In genomic region chr6:99568103-99568933, GRCh38 we compare ENCODE assay signal across 8 cellular contexts. TPM values are rescaled to one million over a fixed set of nuclear protein-coding genes. Genes with fewer than 3 reads are reported as not detected.
DNase-seq lines count a peak whose midpoint lies in the region; ATAC-seq and TF ChIP-seq lines count a peak whose summit lies in the region.

Gene CCNC (minus strand): TSS chr6:99568660. CDS start chr6:99568527, 133 bp downstream.

- no TSS peak for BruUV-seq in PC-3 (replicated peaks; lab: Mats Ljungman, UMichigan)

- CTCF ChIA-PET in PC-3 (lab: Charles Lee), result no interaction called here

- ATAC-seq in GM21526 (IDR thresholded peaks at IDR 0.05; ENCODE audit: low FRiP score, unreplicated experiment) (peak; percentile 97), PC-3 (peak; percentile 98)

- DNase-seq in DMS 273 (lab: John Stamatoyannopoulos, UW; ENCODE audit: unreplicated experiment) (peak; percentile 99), HuH-7.5 (ENCODE audit: low spot score) (peak; percentile 80), PC-3 (peak; percentile 95), erythroblast (lab: John Stamatoyannopoulos, UW) (peak; percentile 92 to 94)
- peak; percentile 91 for DNase-seq in activated T-cell treated with anti-CD3 and anti-CD28 coated beads, Interleukin-2, amount 50 U/mL, for 1 hour
- peak; percentile 94 for DNase-seq in stimulated activated CD8-positive, alpha-beta memory T cell treated with anti-CD3 and anti-CD28 coated beads, Interleukin-4, amount 100 ng/mL, for 48 hours

- TF ChIP-seq POLR2A in erythroblast (IDR thresholded peaks at IDR 0.05; ENCODE audit: low read length), result peak; percentile 86

- H3K4me1 ChIP-seq in PC-3 (ENCODE audit: insufficient read depth, low read length) (peaks cover 12% of the 10 kb centered on the region; the same call in 1 of the 2 replicates), mucosa of rectum (ENCODE audit: control insufficient read depth in 2 of 2, insufficient read depth in 2 of 2, low read length in 2 of 2) (peaks cover 6 to 10% of the 10 kb centered on the region in 2 donors)

- intact Hi-C loops in PC-3 (cut with micrococcal nuclease), result loop anchor here (5.0 to 10.0 kb wide), 2 partner anchors 46 to 104 kb away; no protein-coding TSS in a partner anchor

- POLR2A ChIA-PET in PC-3 (lab: Charles Lee; ENCODE audit: unreplicated experiment), result interaction anchor here (0.5 kb wide), 1 partner anchor 144 kb away, joined by 3 read pairs; no protein-coding TSS in a partner anchor

- H4K20me1 ChIP-seq in PC-3 (ENCODE audit: low read length), result peaks cover 34% of the 10 kb centered on the region

- H2AFZ ChIP-seq in PC-3 (ENCODE audit: low read length), result peak within 1 kb of the TSS; percentile 95

- peak within 1 kb of the TSS; percentile 94 for H3K4me3 ChIP-seq in PC-3 (ENCODE audit: low read length)
- H3K4me3 ChIP-seq in mucosa of rectum (ENCODE audit: low read length in 2 of 2), result peak within 1 kb of the TSS; percentile 77 to 94

- no peaks in the 10 kb centered on the region for H3K27me3 ChIP-seq in PC-3 (ENCODE audit: low read length)
- no peaks in the 10 kb centered on the region for H3K27me3 ChIP-seq in mucosa of rectum (ENCODE audit: control insufficient read depth in 2 of 2, insufficient read depth in 2 of 2, low read length in 2 of 2)

- TF ChIP-seq CTCF in PC-3 (conservative IDR thresholded peaks at IDR 0.05; ENCODE audit: low read depth, low read length), result no peak

- H3K27ac ChIP-seq in PC-3 (ENCODE audit: low read length) (peak within 1 kb of the TSS; percentile 76), mucosa of rectum (ENCODE audit: low read depth in 2 of 2, low read length in 2 of 2) (peak within 1 kb of the TSS; percentile 71 to 77)

- H3K79me2 ChIP-seq in PC-3 (ENCODE audit: low read length), result peaks cover 51% of the 10 kb centered on the region

- no peaks in the 10 kb centered on the region for H3K9me3 ChIP-seq in PC-3 (ENCODE audit: low read length)
- H3K9me3 ChIP-seq in mucosa of rectum (ENCODE audit: control insufficient read depth in 2 of 2, low read length in 2 of 2), result no peaks in the 10 kb centered on the region

- H3K9me2 ChIP-seq in PC-3 (replicated peaks; ENCODE audit: low read length), result no peaks in the 10 kb centered on the region

- no peaks in the 10 kb centered on the region for H3F3A ChIP-seq in PC-3 (ENCODE audit: low read length, unreplicated experiment)

- H3K36me3 ChIP-seq in PC-3 (ENCODE audit: low read depth, low read length), result no peaks in the 10 kb centered on the region
- no peaks in the 10 kb centered on the region for H3K36me3 ChIP-seq in mucosa of rectum (ENCODE audit: control insufficient read depth in 2 of 2, insufficient read depth in 2 of 2, low read length in 2 of 2)

- H3K4me2 ChIP-seq in PC-3 (ENCODE audit: low read length), result peak within 1 kb of the TSS; percentile 78

- peak within 1 kb of the TSS; percentile 97 for H3K9ac ChIP-seq in PC-3 (ENCODE audit: low read length)
- peak within 1 kb of the TSS; percentile 87 for H3K9ac ChIP-seq in mucosa of rectum (ENCODE audit: low read depth in 1 of 2, low read length in 2 of 2)

RNA-seq across cellular contexts. Expression of gene CCNC, which starts in this region (rescaled TPM):
- 53.7 and 69.3 TPM in 2 replicates for total RNA-seq in PC-3 (2014; rRNA removed)

Comparison
In these comparisons a context has a peak if more than half of its experiments do, and no peak if none do; other contexts are left out.
1. Peak in every context shown above with its lines: DNase-seq, ATAC-seq, H3K4me3 ChIP-seq and H3K27ac ChIP-seq.